In the genomic region with DNA sequence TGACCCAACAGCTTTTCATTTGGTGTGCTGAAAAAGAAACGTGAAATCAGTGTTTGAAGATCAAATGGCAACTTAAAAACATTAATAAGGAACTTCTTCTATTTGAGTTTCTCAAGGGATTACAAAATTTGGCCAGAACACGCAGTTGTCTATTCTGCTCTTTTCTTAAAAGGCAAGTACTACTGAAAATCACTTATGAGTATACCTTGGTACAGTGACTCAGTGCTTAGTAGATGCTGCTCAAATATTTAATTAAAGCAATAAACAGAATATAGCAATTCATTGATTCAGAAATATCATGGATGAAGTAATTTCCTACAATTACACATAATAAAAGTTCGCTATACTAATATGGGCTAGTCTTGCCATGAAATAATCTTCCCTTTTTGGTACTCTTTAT, we compare ENCODE assay signal across 17 cellular contexts. TPM values are rescaled to one million over a fixed set of nuclear protein-coding genes. Genes with fewer than 3 reads are reported as not detected.
A peak's percentile ranks its signal among the peaks of the same experiment; 100 is the strongest.
DNase-seq lines count a peak whose midpoint lies in the region; ATAC-seq, FAIRE-seq and TF ChIP-seq lines count a peak whose summit lies in the region.
"Had no signal": no experiment of that assay in that cellular context is flagged by ENCODE, and none has a peak within 500 bp of the region (broad histone marks: within the 10 kb centered on the region; RNA-seq: fewer than 3 reads in every experiment).

No MANE protein-coding gene starts in this region.

- peaks cover 0 to 7% (median 2%) of the 10 kb centered on the region in 4 donors for H3K4me1 Mint-ChIP-seq in naive thymus-derived CD8-positive, alpha-beta T cell
- peaks cover 16% of the 10 kb centered on the region for H3K4me1 Mint-ChIP-seq in activated T-cell treated with anti-CD3 and anti-CD28 coated beads, Interleukin-2, amount 50 U/mL, for 72 hours (ENCODE audit: low read depth)

- DNase-seq in NOMO-1 (lab: John Stamatoyannopoulos, UW; ENCODE audit: unreplicated experiment in 2 of 2) (peak; percentile 25 to 48), NOMO-1 treated with dmso at 0.1 percent for 144 hours (lab: John Stamatoyannopoulos, UW; ENCODE audit: unreplicated experiment) (no peak), NB4 (ENCODE audit: low read depth) (peak; percentile 18), bronchial epithelial cell (ENCODE audit: low read depth) (peak; percentile 33), left cardiac atrium (no peak), NCI-H1417 (lab: John Stamatoyannopoulos, UW) (no peak)
- no peak for DNase-seq in naive thymus-derived CD8-positive, alpha-beta T cell
- no peak for DNase-seq in activated T-cell treated with anti-CD3 and anti-CD28 coated beads, Interleukin-2, amount 50 U/mL, for 72 hours
- DNase-seq: DMS153; NCI-H1436 treated with DMSO at 0.1 percent for 48 hours; NCI-H187 treated with DMSO at 0.1 percent for 48 hours; NCI-H2107; NK-92 treated with Interleukin-12 subunit alpha and Interleukin-12 subunit beta, amount 100 ng/mL, for 24 hours; Right ventricle myocardium superior had no signal

- ATAC-seq in naive thymus-derived CD8-positive, alpha-beta T cell = no peak
- no peak for ATAC-seq in left cardiac atrium
- ATAC-seq in activated T-cell treated with anti-CD3 and anti-CD28 coated beads, Interleukin-2, amount 50 U/mL, for 72 hours (replicated peaks in 1 of 2) = no peak

- peaks cover 0 to 36% (median 12%) of the 10 kb centered on the region in 3 donors for H3K36me3 Mint-ChIP-seq in naive thymus-derived CD8-positive, alpha-beta T cell
- H3K36me3 Mint-ChIP-seq in activated T-cell treated with anti-CD3 and anti-CD28 coated beads, Interleukin-2, amount 50 U/mL, for 72 hours (ENCODE audit: insufficient read depth in 2 of 2) = peaks cover 1 to 26% of the 10 kb centered on the region in 2 donors

- intact Hi-C loops in left cardiac atrium (cut with DNase I) = loop anchor here (1.0 to 10.0 kb wide), 3 partner anchors 210 to 470 kb away; no protein-coding TSS in a partner anchor

- no peaks in the 10 kb centered on the region for H3K36me3 ChIP-seq in bronchial epithelial cell (ENCODE audit: control insufficient read depth, insufficient read depth, low read length)

- FAIRE-seq in bronchial epithelial cell (lab: Jason Lieb, UNC) = no peak

- H3K4me3 Mint-ChIP-seq in naive thymus-derived CD8-positive, alpha-beta T cell = no peak overlapping the region
- no peak overlapping the region for H3K4me3 Mint-ChIP-seq in activated T-cell treated with anti-CD3 and anti-CD28 coated beads, Interleukin-2, amount 50 U/mL, for 72 hours
- H3K4me3 Mint-ChIP-seq: T-cell had no signal

- no peak overlapping the region for H3K4me3 ChIP-seq in NB4 (ENCODE audit: low read depth, low read length)
- H3K4me3 ChIP-seq in bronchial epithelial cell (ENCODE audit: low read depth, low read length) = no peak overlapping the region
- H3K4me3 ChIP-seq: SJSA1 had no signal

- no peak for TF ChIP-seq CTCF in NB4 (IDR thresholded peaks at IDR 0.05; ENCODE audit: low read depth, low read length)
- no peak for TF ChIP-seq CTCF in bronchial epithelial cell (IDR thresholded peaks at IDR 0.05; ENCODE audit: insufficient read depth, low read length, severe bottlenecking)

- H3K27ac Mint-ChIP-seq in naive thymus-derived CD8-positive, alpha-beta T cell = peak overlapping the region in 2 of 10 donors; percentile 17 to 33
- H3K27ac Mint-ChIP-seq in activated T-cell treated with anti-CD3 and anti-CD28 coated beads, Interleukin-2, amount 50 U/mL, for 72 hours = no peak overlapping the region

- POLR2A ChIA-PET in naive thymus-derived CD8-positive, alpha-beta T cell (lab: Charles Lee) = interaction anchor here (0.6 to 2.0 kb wide), 3 partner anchors 70 to 470 kb away, joined by 3 to 6 read pairs (median 5); no protein-coding TSS in a partner anchor

- H3K9me3 Mint-ChIP-seq in naive thymus-derived CD8-positive, alpha-beta T cell = no peaks in the 10 kb centered on the region
- no peaks in the 10 kb centered on the region for H3K9me3 Mint-ChIP-seq in activated T-cell treated with anti-CD3 and anti-CD28 coated beads, Interleukin-2, amount 50 U/mL, for 72 hours
- H3K9me3 Mint-ChIP-seq: CD4-positive, CD25-positive, alpha-beta regulatory T cell; T-cell had no signal

- H3K27me3 ChIP-seq in bronchial epithelial cell (ENCODE audit: control insufficient read depth, insufficient read depth, low read length) = no peaks in the 10 kb centered on the region
- H3K27me3 ChIP-seq: SJSA1 had no signal

- TF ChIP-seq POLR2A in NB4 (IDR thresholded peaks at IDR 0.05; ENCODE audit: extremely low read depth, insufficient read length) = no peak

- H3K27me3 Mint-ChIP-seq in naive thymus-derived CD8-positive, alpha-beta T cell = no peaks in the 10 kb centered on the region
- no peaks in the 10 kb centered on the region for H3K27me3 Mint-ChIP-seq in activated T-cell treated with anti-CD3 and anti-CD28 coated beads, Interleukin-2, amount 50 U/mL, for 72 hours (ENCODE audit: low read depth)
- H3K27me3 Mint-ChIP-seq: CD4-positive, CD25-positive, alpha-beta regulatory T cell; T-cell had no signal

RNA-seq across cellular contexts. Expression of a gene that starts 38.2 kb away (rescaled TPM):
- total RNA-seq in bronchial epithelial cell (2.4 and 3.7 TPM in 2 replicates), left cardiac atrium (1 to 10 TPM; 7.7 to 9.2 TPM)
- 10 to 100 TPM; 26.3 to 29.6 TPM for total RNA-seq in naive thymus-derived CD8-positive, alpha-beta T cell
- 10 to 100 TPM; 19.2 to 24.3 (median 20.4) TPM for polyA plus RNA-seq in naive thymus-derived CD8-positive, alpha-beta T cell
- total RNA-seq in activated T-cell treated with anti-CD3 and anti-CD28 coated beads, Interleukin-2, amount 50 U/mL, for 72 hours = 100 to 1,000 TPM; 237 to 257 TPM

Comparison
In these comparisons a context has a peak if more than half of its experiments do, and no peak if none do; other contexts are left out.
1. DNase-seq: peak in NOMO-1 (2 of 2), NB4 (single experiment) and bronchial epithelial cell (single experiment); none in NOMO-1 treated with dmso at 0.1 percent for 144 hours (single experiment), naive thymus-derived CD8-positive, alpha-beta T cell (0 of 10), left cardiac atrium (single experiment), activated T-cell treated with anti-CD3 and anti-CD28 coated beads, Interleukin-2, amount 50 U/mL, for 72 hours (0 of 2) and NCI-H1417 (0 of 3).
2. RNA of a gene that starts 38.2 kb away (total RNA-seq): 237 to 257 TPM in activated T-cell treated with anti-CD3 and anti-CD28 coated beads, Interleukin-2, amount 50 U/mL, for 72 hours; 26.3 to 29.6 TPM in naive thymus-derived CD8-positive, alpha-beta T cell, 7.7 to 9.2 TPM in left cardiac atrium and 2.4 to 3.7 TPM in bronchial epithelial cell; every median in the first group is over 4 times any median in the second.